In genomic region chr19:12484371-12485322, GRCh38 we compare ENCODE assay signal across 8 cellular contexts. TPM values are rescaled to one million over a fixed set of nuclear protein-coding genes. Genes with fewer than 3 reads are reported as not detected.
DNase-seq lines count a peak whose midpoint lies in the region; ATAC-seq, FAIRE-seq and TF ChIP-seq lines count a peak whose summit lies in the region.

TSS of gene ZNF709 (minus strand) at chr19:12484816. CDS start at chr19:12484657, 159 bp downstream.

- H4K5ac ChIP-seq in H1 (ENCODE audit: insufficient read length, low read depth, low read length) = no peak within 1 kb of the TSS

- peak within 1 kb of the TSS; percentile 83 for H3K18ac ChIP-seq in H1 (ENCODE audit: extremely low read depth, low read length)
- peak within 1 kb of the TSS; percentile 77 to 89 for H3K18ac ChIP-seq in mesenchymal stem cell (ENCODE audit: low read depth in 1 of 2, low read length in 2 of 2)

- H2BK15ac ChIP-seq in H1 (ENCODE audit: low read length) (no peak within 1 kb of the TSS), mesenchymal stem cell (ENCODE audit: low read depth, poor library complexity, severe bottlenecking) (peak within 1 kb of the TSS; percentile 80)

- no peaks in the 10 kb centered on the region for H3K79me1 ChIP-seq in H1 (ENCODE audit: low read depth, low read length)
- peaks cover 21% of the 10 kb centered on the region for H3K79me1 ChIP-seq in mesenchymal stem cell (replicated peaks; ENCODE audit: low read length, poor library complexity, severe bottlenecking)

- DNase-seq in C1 segment of cervical spinal cord (lab: John Stamatoyannopoulos, UW) (peak; percentile 24 to 89 (median 84)), GM19240 (ENCODE audit: insufficient read length, low spot score) (peak; percentile 68), NCI-H82 (lab: John Stamatoyannopoulos, UW) (peak; percentile 97), H1 (ENCODE audit: low read depth in 1 of 2, low spot score in 2 of 2) (peak; percentile 88 to 98), mesenchymal stem cell (peak; percentile 87)
- peak; percentile 92 for DNase-seq in activated CD8-positive, alpha-beta memory T cell treated with anti-CD3 and anti-CD28 coated beads, Interleukin-2, amount 10 ng/mL, durations not matched to agents 7 days and 5 days
- peak; percentile 76 for DNase-seq in stimulated activated CD8-positive, alpha-beta memory T cell treated with anti-CD3 and anti-CD28 coated beads, Interleukin-12 subunit alpha, Interleukin-12 subunit beta, amount 100 ng/mL, for 1 hour (ENCODE audit: low read depth)

- H2BK20ac ChIP-seq in H1 (ENCODE audit: low read length) = no peak within 1 kb of the TSS

- H3K79me2 ChIP-seq in H1 (ENCODE audit: control insufficient read depth in 1 of 2, insufficient read depth in 2 of 2, low read length in 2 of 2) = no peaks in the 10 kb centered on the region

- no peaks in the 10 kb centered on the region for H3K27me3 Mint-ChIP-seq in activated CD8-positive, alpha-beta memory T cell treated with anti-CD3 and anti-CD28 coated beads, Interleukin-2, amount 10 ng/mL, durations not matched to agents 7 days and 5 days

- peaks cover 2% of the 10 kb centered on the region for H3K9me3 Mint-ChIP-seq in activated CD8-positive, alpha-beta memory T cell treated with anti-CD3 and anti-CD28 coated beads, Interleukin-2, amount 10 ng/mL, durations not matched to agents 7 days and 5 days (ENCODE audit: low read depth)

- H2BK12ac ChIP-seq in H1 (ENCODE audit: low read depth, low read length) = peak within 1 kb of the TSS; percentile 39; the same call in 1 of the 2 replicates
- H2BK12ac ChIP-seq in mesenchymal stem cell (ENCODE audit: low read length in 2 of 2) = no peak within 1 kb of the TSS

- H3K9ac ChIP-seq in H1 (replicated peaks in 1 of 4; ENCODE audit: extremely low read depth in 1 of 4, low read depth in 3 of 4, low read length in 3 of 4) = peak within 1 kb of the TSS; percentile 39 to 96 (median 62)
- peak within 1 kb of the TSS; percentile 94 for H3K9ac ChIP-seq in mesenchymal stem cell (ENCODE audit: low read length)

- peak within 1 kb of the TSS; percentile 90 for H3K4me3 Mint-ChIP-seq in activated CD8-positive, alpha-beta memory T cell treated with anti-CD3 and anti-CD28 coated beads, Interleukin-2, amount 10 ng/mL, durations not matched to agents 7 days and 5 days

- H3K27ac Mint-ChIP-seq in activated CD8-positive, alpha-beta memory T cell treated with anti-CD3 and anti-CD28 coated beads, Interleukin-2, amount 10 ng/mL, durations not matched to agents 7 days and 5 days = peak within 1 kb of the TSS; percentile 86

- H2BK120ac ChIP-seq in H1 (replicated peaks; ENCODE audit: low read depth, low read length) = no peak within 1 kb of the TSS
- peak within 1 kb of the TSS; percentile 27 for H2BK120ac ChIP-seq in mesenchymal stem cell (ENCODE audit: low read depth, low read length)

- H3K36me3 Mint-ChIP-seq in activated CD8-positive, alpha-beta memory T cell treated with anti-CD3 and anti-CD28 coated beads, Interleukin-2, amount 10 ng/mL, durations not matched to agents 7 days and 5 days = peaks cover 10% of the 10 kb centered on the region

- peaks cover 25% of the 10 kb centered on the region for H3K4me1 Mint-ChIP-seq in activated CD8-positive, alpha-beta memory T cell treated with anti-CD3 and anti-CD28 coated beads, Interleukin-2, amount 10 ng/mL, durations not matched to agents 7 days and 5 days

- H3K23me2 ChIP-seq in H1 (ENCODE audit: low read depth, low read length) = peaks cover 7% of the 10 kb centered on the region

- CTCF ChIA-PET in activated CD8-positive, alpha-beta memory T cell treated with anti-CD3 and anti-CD28 coated beads, Interleukin-2, amount 10 ng/mL, durations not matched to agents 7 days and 5 days (lab: Charles Lee) = interaction anchor here (1.4 to 2.1 kb wide), 2 partner anchors 11 to 30 kb away, joined by 3 to 10 read pairs; no protein-coding TSS in a partner anchor
- CTCF ChIA-PET in H1 (lab: Charles Lee; ENCODE audit: partially characterized antibody) = interaction anchor here (0.6 to 0.8 kb wide), 2 partner anchors 11 to 229 kb away, joined by 3 read pairs; no protein-coding TSS in a partner anchor

- peak within 1 kb of the TSS; percentile 78 for H2AFZ ChIP-seq in H1 (ENCODE audit: low read length)
- peak within 1 kb of the TSS; percentile 97 for H2AFZ ChIP-seq in mesenchymal stem cell (ENCODE audit: low read depth, low read length)

- no peak within 1 kb of the TSS for H4K91ac ChIP-seq in H1 (replicated peaks; ENCODE audit: insufficient read length, low read length)
- no peak within 1 kb of the TSS for H4K91ac ChIP-seq in mesenchymal stem cell (ENCODE audit: low read length)

- no peak for TF ChIP-seq CTCF in H1 (IDR thresholded peaks at IDR 0.05; ENCODE audit: control extremely low read depth in 1 of 3, insufficient read depth in 1 of 3, low read depth in 1 of 3, low read length in 3 of 3)

- TF ChIP-seq EP300 in H1 (IDR thresholded peaks at IDR 0.05; ENCODE audit: borderline replicate concordance in 1 of 2, low read depth in 2 of 2, low read length in 2 of 2) = no peak

- H3K14ac ChIP-seq in H1 (ENCODE audit: insufficient read length) (no peak within 1 kb of the TSS), mesenchymal stem cell (ENCODE audit: low read length in 2 of 2) (peak within 1 kb of the TSS in 1 of 2 experiments; percentile 70)

- H3K27ac ChIP-seq in H1 (ENCODE audit: low read depth, low read length) (0 out of 2 replicates have a peak within 1 kb of the TSS, but pooled peaks have one; percentile 3), mesenchymal stem cell (ENCODE audit: low read length, poor library complexity, severe bottlenecking) (peak within 1 kb of the TSS; percentile 37)

- WGBS in H1 (ENCODE audit: extremely low coverage in 1 of 2, insufficient coverage in 1 of 2, insufficient read length in 1 of 2, insufficient replicate concordance in 2 of 2, low coverage in 1 of 2, low lambda C conversion rate in 2 of 2, missing lambda C conversion rate in 1 of 2), 2 experiments = 2% methylated on average over 59 of the region's 63 CpGs; no CpG with 5 or more reads in 1 of the 2 experiments
- 1% methylated on average over 63 of the region's 63 CpGs for WGBS in mesenchymal stem cell

- POLR2A ChIA-PET in H1 (lab: Charles Lee; ENCODE audit: partially characterized antibody) = interaction anchor here (0.8 to 4.9 kb wide), 8 partner anchors 11 to 673 kb away, joined by 3 to 43 read pairs (median 3); a partner anchor contains a TSS

- peak within 1 kb of the TSS; percentile 80 for H3K56ac ChIP-seq in H1 (replicated peaks; ENCODE audit: insufficient read length, low read depth, low read length)

- H3K4me3 ChIP-seq in H1 (ENCODE audit: extremely low read depth in 1 of 4, insufficient read depth in 2 of 4, low read depth in 3 of 4, low read length in 4 of 4) (peak within 1 kb of the TSS; percentile 75 to 86 (median 82)), mesenchymal stem cell (ENCODE audit: insufficient read depth in 1 of 2, low read depth in 1 of 2, low read length in 2 of 2) (peak within 1 kb of the TSS; percentile 98 to 99)

- peak within 1 kb of the TSS; percentile 86 to 94 for H3K4me2 ChIP-seq in H1 (ENCODE audit: insufficient read depth in 1 of 2, low read depth in 2 of 2, low read length in 2 of 2)
- peak within 1 kb of the TSS; percentile 93 for H3K4me2 ChIP-seq in mesenchymal stem cell (ENCODE audit: low read length, poor library complexity, severe bottlenecking)

- FAIRE-seq in H1 (lab: Jason Lieb, UNC) = peak; percentile 63

- H3K27me3 ChIP-seq in H1 (replicated peaks in 1 of 4; ENCODE audit: control insufficient read depth in 3 of 4, extremely low read depth in 1 of 4, insufficient read depth in 3 of 4, low read length in 3 of 4) = peaks cover 0 to 3% (median under 1%) of the 10 kb centered on the region in 4 experiments; a peak in 2 of 7 replicates
- H3K27me3 ChIP-seq in mesenchymal stem cell (ENCODE audit: control insufficient read depth in 1 of 2, insufficient read depth in 1 of 2, low read length in 2 of 2) = no peaks in the 10 kb centered on the region

- no peaks in the 10 kb centered on the region for H3K9me3 ChIP-seq in H1 (ENCODE audit: insufficient read depth in 2 of 2, low read depth in 1 of 2, low read length in 1 of 2)
- H3K9me3 ChIP-seq in mesenchymal stem cell (ENCODE audit: control insufficient read depth, low read length) = no peaks in the 10 kb centered on the region

- H3K4ac ChIP-seq in H1 (replicated peaks; ENCODE audit: insufficient read length, low read depth, low read length) (peak within 1 kb of the TSS; percentile 14), mesenchymal stem cell (ENCODE audit: low read depth in 1 of 2, low read length in 2 of 2) (peak within 1 kb of the TSS; percentile 13 to 35)

- TF ChIP-seq POLR2A in H1 (IDR thresholded peaks at IDR 0.05; ENCODE audit: control extremely low read depth in 1 of 2, low read depth in 2 of 2, low read length in 2 of 2) = peak; percentile 97 to 99

- peak; percentile 90 for ATAC-seq in HG03520 (IDR thresholded peaks at IDR 0.05; ENCODE audit: unreplicated experiment)
- ATAC-seq in activated CD8-positive, alpha-beta memory T cell treated with anti-CD3 and anti-CD28 coated beads, Interleukin-2, amount 10 ng/mL, durations not matched to agents 7 days and 5 days = peak; percentile 100

- no peak within 1 kb of the TSS for H3K23ac ChIP-seq in H1 (ENCODE audit: insufficient read length)
- peak within 1 kb of the TSS in 1 of 2 experiments; percentile 72 for H3K23ac ChIP-seq in mesenchymal stem cell (ENCODE audit: low read length in 2 of 2)

- H4K20me1 ChIP-seq in H1 (replicated peaks in 1 of 2; ENCODE audit: control insufficient read depth in 1 of 2, insufficient read depth in 2 of 2, low read length in 2 of 2) = no peaks in the 10 kb centered on the region

- H3K36me3 ChIP-seq in H1 (ENCODE audit: control insufficient read depth in 2 of 4, insufficient read depth in 4 of 4, low read length in 3 of 4) = no peaks in the 10 kb centered on the region
- no peaks in the 10 kb centered on the region for H3K36me3 ChIP-seq in mesenchymal stem cell (ENCODE audit: control insufficient read depth in 1 of 2, insufficient read depth in 2 of 2, low read depth in 1 of 2, low read length in 2 of 2)

- no peak within 1 kb of the TSS for H2AK5ac ChIP-seq in H1 (ENCODE audit: low read depth, low read length)
- H2AK5ac ChIP-seq in mesenchymal stem cell (ENCODE audit: low read length, severe bottlenecking) = no peak within 1 kb of the TSS

- H3K4me1 ChIP-seq in H1 (replicated peaks in 1 of 4; ENCODE audit: control insufficient read depth in 3 of 4, insufficient read depth in 4 of 4, low read length in 3 of 4) = 0 out of 7 replicates have a peak, but pooled peaks cover 0 to 1% (median 0%) of the 10 kb centered on the region in 4 experiments
- peaks cover 4% of the 10 kb centered on the region for H3K4me1 ChIP-seq in mesenchymal stem cell (ENCODE audit: control insufficient read depth, insufficient read depth, low read depth, low read length)

- no peak for TF ChIP-seq RAD21 in H1 (IDR thresholded peaks at IDR 0.05 in 1 of 2, conservative IDR thresholded peaks at IDR 0.05 in 1 of 2; ENCODE audit: low read depth in 2 of 2, low read length in 2 of 2)

- H2BK5ac ChIP-seq in H1 (ENCODE audit: low read depth, low read length) (no peak within 1 kb of the TSS; the same call in 1 of the 2 replicates), mesenchymal stem cell (ENCODE audit: low read depth, low read length, poor library complexity, severe bottlenecking) (no peak within 1 kb of the TSS)

- H4K8ac ChIP-seq in H1 (ENCODE audit: extremely low read depth, insufficient read depth, low read length) = peak within 1 kb of the TSS; percentile 95
- H4K8ac ChIP-seq in mesenchymal stem cell (ENCODE audit: low read length) = peak within 1 kb of the TSS; percentile 69

RNA-seq across cellular contexts. Expression of gene ZNF709, which starts in this region (rescaled TPM):
- 1 to 10 TPM; 1.4 to 1.9 TPM for total RNA-seq in activated CD8-positive, alpha-beta memory T cell treated with anti-CD3 and anti-CD28 coated beads, Interleukin-2, amount 10 ng/mL, durations not matched to agents 7 days and 5 days
- 2.0 and 2.2 TPM in 2 replicates for total RNA-seq in H1 (2021; fragmentation: NEBNext Ultra II Directional; extraction: Animal tissue kit (Norgen Biotek cat#: 25700))
- polyA plus RNA-seq in H1 (2011; rRNA removed) = 0.86 and 1.3 TPM in 2 replicates
- polyA plus RNA-seq in H1 (2011; cell fraction: cytosol; rRNA removed) = 0.83 TPM
- polyA plus RNA-seq in H1 (2011; cell fraction: nucleus; rRNA removed) = 0.83 TPM
- 0.43 to 0.97 TPM (median 0.75 TPM) in 4 replicates for polyA plus RNA-seq in H1 (2012, experiment 1 of 2)
- 0.17 TPM for polyA plus RNA-seq in H1 (2012, experiment 2 of 2)
- polyA plus RNA-seq in H1 (2013, experiment 1 of 2) = 0.65 TPM
- 0.81 TPM for polyA plus RNA-seq in H1 (2013, experiment 2 of 2)
- 2.2 and 4.1 TPM in 2 replicates for polyA minus RNA-seq in H1 (2011; rRNA and poly(A)+ RNA removed)
- not detected for polyA minus RNA-seq in H1 (2011; cell fraction: cytosol; rRNA and poly(A)+ RNA removed)
- polyA minus RNA-seq in H1 (2011; cell fraction: nucleus; rRNA and poly(A)+ RNA removed) = 3.5 TPM
- polyA plus RNA-seq in mesenchymal stem cell (2013, experiment 1 of 2) = 0.66 TPM
- polyA plus RNA-seq in mesenchymal stem cell (2013, experiment 2 of 2) = 0.68 TPM

Comparison
In these comparisons a context has a peak if more than half of its experiments do, and no peak if none do; other contexts are left out.
1. Peak in every context shown above with its lines: DNase-seq, ATAC-seq, H3K4me3 ChIP-seq and H3K27ac ChIP-seq.